ENCODE assay signal across 10 cellular contexts in the genomic region with DNA sequence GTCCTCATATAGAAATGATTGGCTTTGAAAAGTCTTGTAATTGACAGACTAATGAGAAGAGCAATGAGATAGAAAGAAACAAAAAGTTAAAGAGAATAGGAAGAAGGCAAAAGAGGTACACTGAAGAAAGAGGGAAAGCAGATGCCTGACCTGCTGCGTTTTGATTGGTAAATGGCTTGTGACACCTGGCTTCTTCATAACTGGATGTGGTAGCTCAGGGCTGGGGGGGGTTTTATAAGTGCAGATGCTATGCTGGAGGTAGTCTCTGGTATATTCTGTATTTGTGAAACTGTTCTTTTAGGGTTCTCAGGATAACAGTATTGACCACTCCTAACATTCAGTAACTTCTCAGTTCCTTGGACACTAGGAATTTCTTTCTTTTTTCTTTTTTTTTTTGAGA. TPM values are rescaled to one million over a fixed set of nuclear protein-coding genes. Genes with fewer than 3 reads are reported as not detected.
DNase-seq lines count a peak whose midpoint lies in the region; ATAC-seq and TF ChIP-seq lines count a peak whose summit lies in the region.
"Had no signal": no experiment of that assay in that cellular context is flagged by ENCODE, and none has a peak within 500 bp of the region (broad histone marks: within the 10 kb centered on the region; RNA-seq: fewer than 3 reads in every experiment).

No MANE protein-coding gene starts in this region.

- H3K27ac ChIP-seq in SK-N-MC, result no peak overlapping the region
- H3K27ac ChIP-seq: brain microvascular endothelial cell had no signal

- H3K36me3 Mint-ChIP-seq in activated CD4-positive, alpha-beta T cell treated with anti-CD3 and anti-CD28 coated beads, Interleukin-2, amount 10 ng/mL, durations not matched to agents 7 days and 5 days (ENCODE audit: low read depth), result peaks cover 5% of the 10 kb centered on the region
- peaks cover 0 to 2% of the 10 kb centered on the region in 2 donors for H3K36me3 Mint-ChIP-seq in stimulated activated naive B cell treated with anti-CD40 and anti-IgM and Interleukin-4, amounts not matched to agents 10 μg/mL and 1 μg/mL and 100 μg/mL, for 72 hours

- peak overlapping the region; percentile 80 for H3K9ac ChIP-seq in SK-N-MC (ENCODE audit: insufficient read length)

- peaks cover 52% of the 10 kb centered on the region for H3K4me1 Mint-ChIP-seq in activated CD4-positive, alpha-beta T cell treated with anti-CD3 and anti-CD28 coated beads, Interleukin-2, amount 10 ng/mL, durations not matched to agents 7 days and 5 days
- peaks cover 31 to 45% of the 10 kb centered on the region in 2 donors for H3K4me1 Mint-ChIP-seq in stimulated activated naive B cell treated with anti-CD40 and anti-IgM and Interleukin-4, amounts not matched to agents 10 μg/mL and 1 μg/mL and 100 μg/mL, for 72 hours

- TF ChIP-seq CTCF in fibroblast of villous mesenchyme (IDR thresholded peaks at IDR 0.05; ENCODE audit: insufficient read depth, low read depth, low read length), result no peak

- ATAC-seq in stimulated activated naive B cell treated with anti-CD40 and anti-IgM and Interleukin-4, amounts not matched to agents 10 μg/mL and 1 μg/mL and 100 μg/mL, for 72 hours (replicated peaks), result no peak
- ATAC-seq in GM21786 (IDR thresholded peaks at IDR 0.05; ENCODE audit: unreplicated experiment) (no peak), GM21825 (IDR thresholded peaks at IDR 0.05; ENCODE audit: unreplicated experiment) (no peak), HG02623 (IDR thresholded peaks at IDR 0.05; ENCODE audit: unreplicated experiment) (no peak)

- H3K27me3 Mint-ChIP-seq in activated CD4-positive, alpha-beta T cell treated with anti-CD3 and anti-CD28 coated beads, Interleukin-2, amount 10 ng/mL, durations not matched to agents 7 days and 5 days, result peaks cover 30% of the 10 kb centered on the region
- peaks cover 5 to 7% of the 10 kb centered on the region in 2 donors for H3K27me3 Mint-ChIP-seq in stimulated activated naive B cell treated with anti-CD40 and anti-IgM and Interleukin-4, amounts not matched to agents 10 μg/mL and 1 μg/mL and 100 μg/mL, for 72 hours

- CTCF ChIA-PET in activated CD4-positive, alpha-beta T cell treated with anti-CD3 and anti-CD28 coated beads, Interleukin-2, amount 10 ng/mL, durations not matched to agents 7 days and 5 days (lab: Charles Lee), result interaction anchor here (0.9 kb wide), 1 partner anchor 28 kb away, joined by 3 read pairs; no protein-coding TSS in a partner anchor

- no peaks in the 10 kb centered on the region for H3K36me3 ChIP-seq in SK-N-MC (ENCODE audit: insufficient read depth, low read length)
- H3K36me3 ChIP-seq: brain microvascular endothelial cell had no signal

- H3K4me3 ChIP-seq in SK-N-MC (peak overlapping the region; percentile 88), fibroblast of villous mesenchyme (ENCODE audit: low read depth, low read length) (peak overlapping the region; percentile 91)

- H3K9me3 ChIP-seq in SK-N-MC (ENCODE audit: low read depth, low read length), result no peaks in the 10 kb centered on the region

- DNase-seq in activated CD4-positive, alpha-beta T cell treated with anti-CD3 and anti-CD28 coated beads, Interleukin-2, amount 10 ng/mL, durations not matched to agents 7 days and 5 days, result no peak
- DNase-seq in activated CD4-positive, alpha-beta T cell treated with anti-CD3 and anti-CD28 coated beads, Interleukin-2, amount 50 U/mL, for 48 hours, result no peak
- DNase-seq in SK-N-MC (ENCODE audit: low read depth, low spot score) (no peak), fibroblast of villous mesenchyme (ENCODE audit: low read depth) (no peak)
- DNase-seq in stimulated activated naive B cell treated with anti-CD40 and anti-IgM and Interleukin-4, amounts not matched to agents 10 μg/mL and 1 μg/mL and 100 μg/mL, for 72 hours, result no peak
- DNase-seq: brain microvascular endothelial cell, SW 1271 had no signal

- H3K9me3 Mint-ChIP-seq in activated CD4-positive, alpha-beta T cell treated with anti-CD3 and anti-CD28 coated beads, Interleukin-2, amount 10 ng/mL, durations not matched to agents 7 days and 5 days, result no peaks in the 10 kb centered on the region
- H3K9me3 Mint-ChIP-seq in stimulated activated naive B cell treated with anti-CD40 and anti-IgM and Interleukin-4, amounts not matched to agents 10 μg/mL and 1 μg/mL and 100 μg/mL, for 72 hours, result no peaks in the 10 kb centered on the region

- POLR2A ChIA-PET in activated CD4-positive, alpha-beta T cell treated with anti-CD3 and anti-CD28 coated beads, Interleukin-2, amount 10 ng/mL, durations not matched to agents 7 days and 5 days (lab: Charles Lee), result interaction anchor here (0.6 kb wide), 1 partner anchor 315 kb away, joined by 3 read pairs; no protein-coding TSS in a partner anchor

- peak overlapping the region; percentile 89 for H3K4me3 Mint-ChIP-seq in activated CD4-positive, alpha-beta T cell treated with anti-CD3 and anti-CD28 coated beads, Interleukin-2, amount 10 ng/mL, durations not matched to agents 7 days and 5 days
- H3K4me3 Mint-ChIP-seq in stimulated activated naive B cell treated with anti-CD40 and anti-IgM and Interleukin-4, amounts not matched to agents 10 μg/mL and 1 μg/mL and 100 μg/mL, for 72 hours, result peak overlapping the region; percentile 97

- no peak overlapping the region for H3K27ac Mint-ChIP-seq in activated CD4-positive, alpha-beta T cell treated with anti-CD3 and anti-CD28 coated beads, Interleukin-2, amount 10 ng/mL, durations not matched to agents 7 days and 5 days
- no peak overlapping the region for H3K27ac Mint-ChIP-seq in stimulated activated naive B cell treated with anti-CD40 and anti-IgM and Interleukin-4, amounts not matched to agents 10 μg/mL and 1 μg/mL and 100 μg/mL, for 72 hours

RNA-seq across cellular contexts. Expression of gene STARD9, which starts 1.4 kb away (rescaled TPM):
- 10 to 100 TPM in 1 of 2 experiments, 1 to 10 TPM in 1; 8.8 to 11.6 TPM for total RNA-seq in activated CD4-positive, alpha-beta T cell treated with anti-CD3 and anti-CD28 coated beads, Interleukin-2, amount 10 ng/mL, durations not matched to agents 7 days and 5 days
- 9.1 and 11.0 TPM in 2 replicates for total RNA-seq in fibroblast of villous mesenchyme

RNA-seq across cellular contexts. Expression of gene HAUS2, which starts 28.1 kb away (rescaled TPM):
- 10 to 100 TPM; 36.7 to 42.9 TPM for total RNA-seq in activated CD4-positive, alpha-beta T cell treated with anti-CD3 and anti-CD28 coated beads, Interleukin-2, amount 10 ng/mL, durations not matched to agents 7 days and 5 days
- 25.9 and 26.7 TPM in 2 replicates for total RNA-seq in fibroblast of villous mesenchyme

RNA-seq across cellular contexts. Expression of gene LRRC57, which starts 28.2 kb away (rescaled TPM):
- 10 to 100 TPM; 19.1 to 20.3 TPM for total RNA-seq in activated CD4-positive, alpha-beta T cell treated with anti-CD3 and anti-CD28 coated beads, Interleukin-2, amount 10 ng/mL, durations not matched to agents 7 days and 5 days
- 13.5 and 19.9 TPM in 2 replicates for total RNA-seq in fibroblast of villous mesenchyme
